In genomic region chr17:68184816-68185436, GRCh38 we compare ENCODE assay signal across 8 cellular contexts.
DNase-seq lines count a peak whose midpoint lies in the region; ATAC-seq, FAIRE-seq and TF ChIP-seq lines count a peak whose summit lies in the region.

No MANE protein-coding gene starts in this region.

- ATAC-seq in HG03457 (IDR thresholded peaks at IDR 0.05; ENCODE audit: unreplicated experiment) (peak; percentile 44), WTC11 (no peak)

- peak; percentile 89 for FAIRE-seq in urothelium cell line (lab: Jason Lieb, UNC)

- no peak overlapping the region for H2AFZ ChIP-seq in osteoblast (ENCODE audit: low read length)

- no peaks in the 10 kb centered on the region for H4K20me1 ChIP-seq in osteoblast (ENCODE audit: insufficient read depth, low read length)

- H3K4me2 ChIP-seq in osteoblast (ENCODE audit: insufficient read depth, low read length), result no peak overlapping the region

- H3K9me3 ChIP-seq in osteoblast (ENCODE audit: low read depth, low read length), result no peaks in the 10 kb centered on the region

- no peaks in the 10 kb centered on the region for H3K79me2 ChIP-seq in osteoblast (ENCODE audit: insufficient read depth, low read length)

- no peak overlapping the region for H3K4me3 Mint-ChIP-seq in chondrocyte (ENCODE audit: unreplicated experiment)
- no peak overlapping the region for H3K4me3 Mint-ChIP-seq in WTC11

- TF ChIP-seq CTCF in chondrocyte (IDR thresholded peaks at IDR 0.05) (no peak), osteoblast (IDR thresholded peaks at IDR 0.05; ENCODE audit: extremely low read depth, low read depth, low read length) (no peak), WTC11 (IDR thresholded peaks at IDR 0.05) (no peak)

- H3K27ac ChIP-seq in osteoblast (ENCODE audit: low read depth, low read length), result no peak overlapping the region

- POLR2A ChIA-PET in WTC11 (lab: Charles Lee), result interaction anchor here (1.1 kb wide), 1 partner anchor 243 kb away, joined by 3 read pairs; no protein-coding TSS in a partner anchor

- CTCF ChIA-PET in WTC11 (lab: Charles Lee), result interaction anchor here (1.1 to 1.3 kb wide), 2 partner anchors 15 to 16 kb away, joined by 5 read pairs; no protein-coding TSS in a partner anchor

- DNase-seq in stimulated activated CD4-positive, alpha-beta T cell treated with anti-CD3 and anti-CD28 coated beads, Interleukin-1b, Interleukin-23, amount 100 ng/mL, for 48 hours, result peak; percentile 56
- no peak for DNase-seq in stimulated activated CD4-positive, alpha-beta T cell treated with anti-CD3 and anti-CD28 coated beads, Interleukin-2, amount 100 ng/mL, for 48 hours
- peak; percentile 61 to 69 for DNase-seq in activated T-cell treated with anti-CD3 and anti-CD28 coated beads, Interleukin-2, amount 50 U/mL, for 48 hours
- DNase-seq in urothelium cell line (ENCODE audit: low spot score) (no peak), chondrocyte (ENCODE audit: low spot score) (no peak), osteoblast (ENCODE audit: insufficient read length, low spot score, missing footprints) (no peak), WTC11 (ENCODE audit: low spot score) (no peak)

- H3K4me3 ChIP-seq in osteoblast (ENCODE audit: insufficient read depth, low read length), result no peak overlapping the region

- no peaks in the 10 kb centered on the region for H3K36me3 ChIP-seq in osteoblast (ENCODE audit: insufficient read depth, low read length)

- H3K27me3 ChIP-seq in osteoblast (ENCODE audit: insufficient read depth, low read length), result peaks cover 2% of the 10 kb centered on the region

- H3K27ac Mint-ChIP-seq in chondrocyte (ENCODE audit: unreplicated experiment) (no peak overlapping the region), WTC11 (no peak overlapping the region)

- no peaks in the 10 kb centered on the region for H3K4me1 ChIP-seq in osteoblast (ENCODE audit: insufficient read depth, low read length)

- H3K27me3 Mint-ChIP-seq in chondrocyte (ENCODE audit: low read depth) (peaks cover 15% of the 10 kb centered on the region), WTC11 (ENCODE audit: low read depth) (no peaks in the 10 kb centered on the region; the same call in 1 of the 2 replicates)

- H3K4me1 Mint-ChIP-seq in chondrocyte (ENCODE audit: low read depth) (no peaks in the 10 kb centered on the region), WTC11 (peaks cover 13% of the 10 kb centered on the region)

- H3K9me3 Mint-ChIP-seq in chondrocyte (ENCODE audit: low read depth), result no peaks in the 10 kb centered on the region
- no peaks in the 10 kb centered on the region for H3K9me3 Mint-ChIP-seq in WTC11

- peaks cover 1% of the 10 kb centered on the region for H3K36me3 Mint-ChIP-seq in chondrocyte (ENCODE audit: low read depth)
- H3K36me3 Mint-ChIP-seq in WTC11, result no peaks in the 10 kb centered on the region

TF ChIP-seq in WTC11, 78 proteins besides CTCF, POLR2A, EP300 and RAD21 (continues in another document):
- no peak for TF ChIP-seq ZNF425 (CRISPR knock-in tag; conservative IDR thresholded peaks at IDR 0.05)
- no peak for TF ChIP-seq MXD4 (CRISPR knock-in tag; IDR thresholded peaks at IDR 0.05; ENCODE audit: borderline replicate concordance)
- TF ChIP-seq RORB (CRISPR knock-in tag; IDR thresholded peaks at IDR 0.05), result no peak
- no peak for TF ChIP-seq KAT7 (CRISPR knock-in tag; IDR thresholded peaks at IDR 0.05; ENCODE audit: borderline replicate concordance)
- no peak for TF ChIP-seq GTF2I (CRISPR knock-in tag; conservative IDR thresholded peaks at IDR 0.05)
- no peak for TF ChIP-seq ESRRA (CRISPR knock-in tag; IDR thresholded peaks at IDR 0.05; ENCODE audit: borderline replicate concordance)
- no peak for TF ChIP-seq ATF3 (CRISPR knock-in tag; conservative IDR thresholded peaks at IDR 0.05)
- TF ChIP-seq ZMAT4 (CRISPR knock-in tag; IDR thresholded peaks at IDR 0.05), result no peak
- no peak for TF ChIP-seq ZSCAN18 (CRISPR knock-in tag; IDR thresholded peaks at IDR 0.05)
- no peak for TF ChIP-seq ZNF532 (CRISPR knock-in tag; IDR thresholded peaks at IDR 0.05; ENCODE audit: borderline replicate concordance)
- no peak for TF ChIP-seq ATF2 (CRISPR knock-in tag; IDR thresholded peaks at IDR 0.05; ENCODE audit: borderline replicate concordance, low read depth)
- no peak for TF ChIP-seq ZNF219 (CRISPR knock-in tag; IDR thresholded peaks at IDR 0.05; ENCODE audit: borderline replicate concordance)
- no peak for TF ChIP-seq FOXP1 (CRISPR knock-in tag; IDR thresholded peaks at IDR 0.05; ENCODE audit: borderline replicate concordance)

Comparison
In these comparisons a context has a peak if more than half of its experiments do, and no peak if none do; other contexts are left out.
1. DNase-seq: peak in stimulated activated CD4-positive, alpha-beta T cell treated with anti-CD3 and anti-CD28 coated beads, Interleukin-1b, Interleukin-23, amount 100 ng/mL, for 48 hours (single experiment) and activated T-cell treated with anti-CD3 and anti-CD28 coated beads, Interleukin-2, amount 50 U/mL, for 48 hours (2 of 2); none in stimulated activated CD4-positive, alpha-beta T cell treated with anti-CD3 and anti-CD28 coated beads, Interleukin-2, amount 100 ng/mL, for 48 hours (0 of 2), urothelium cell line (single experiment), chondrocyte (single experiment), osteoblast (single experiment) and WTC11 (single experiment).